1 cellular context compared by ENCODE assay signal in the genomic region with DNA sequence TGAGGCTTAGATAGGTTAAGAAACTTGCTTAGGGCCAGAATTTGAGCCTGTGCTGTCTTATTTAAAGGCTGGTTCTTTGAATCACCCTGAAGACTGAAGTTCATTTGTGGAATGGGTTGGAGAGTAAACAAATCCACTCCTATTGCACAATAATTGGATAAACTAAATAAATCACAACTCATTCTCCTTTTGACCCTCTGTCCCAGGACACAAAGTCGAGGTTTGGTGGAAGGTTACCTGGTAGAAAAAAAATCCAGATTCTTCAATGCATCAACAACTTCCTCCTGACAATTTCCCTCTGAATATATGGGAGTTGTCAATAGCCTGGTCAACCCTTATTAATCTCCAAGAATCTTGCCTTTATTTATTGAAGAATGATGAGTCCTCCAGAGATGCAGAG.
TF ChIP-seq lines count a peak whose summit lies in the region.

No MANE protein-coding gene starts in this region.

TF ChIP-seq in HepG2, 621 proteins besides CTCF, POLR2A, EP300 and RAD21 (continued from another document and continues in another):
- TF ChIP-seq, protein P1, sequence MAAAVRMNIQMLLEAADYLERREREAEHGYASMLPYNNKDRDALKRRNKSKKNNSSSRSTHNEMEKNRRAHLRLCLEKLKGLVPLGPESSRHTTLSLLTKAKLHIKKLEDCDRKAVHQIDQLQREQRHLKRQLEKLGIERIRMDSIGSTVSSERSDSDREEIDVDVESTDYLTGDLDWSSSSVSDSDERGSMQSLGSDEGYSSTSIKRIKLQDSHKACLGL (CRISPR knock-in tag; IDR thresholded peaks at IDR 0.05) = no peak
- peak; percentile 56; the same call in 1 of the 2 replicates for TF ChIP-seq TARDBP (CRISPR knock-in tag; IDR thresholded peaks at IDR 0.05)
- no peak for TF ChIP-seq THYN1 (CRISPR knock-in tag; IDR thresholded peaks at IDR 0.05; ENCODE audit: borderline replicate concordance, low read depth)
- no peak for TF ChIP-seq TBP (CRISPR knock-in tag; IDR thresholded peaks at IDR 0.05)
- TF ChIP-seq CEBPG (CRISPR knock-in tag; IDR thresholded peaks at IDR 0.05) = peak; percentile 96
- TF ChIP-seq, protein P2, sequence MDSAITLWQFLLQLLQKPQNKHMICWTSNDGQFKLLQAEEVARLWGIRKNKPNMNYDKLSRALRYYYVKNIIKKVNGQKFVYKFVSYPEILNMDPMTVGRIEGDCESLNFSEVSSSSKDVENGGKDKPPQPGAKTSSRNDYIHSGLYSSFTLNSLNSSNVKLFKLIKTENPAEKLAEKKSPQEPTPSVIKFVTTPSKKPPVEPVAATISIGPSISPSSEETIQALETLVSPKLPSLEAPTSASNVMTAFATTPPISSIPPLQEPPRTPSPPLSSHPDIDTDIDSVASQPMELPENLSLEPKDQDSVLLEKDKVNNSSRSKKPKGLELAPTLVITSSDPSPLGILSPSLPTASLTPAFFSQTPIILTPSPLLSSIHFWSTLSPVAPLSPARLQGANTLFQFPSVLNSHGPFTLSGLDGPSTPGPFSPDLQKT (CRISPR knock-in tag; IDR thresholded peaks at IDR 0.05; ENCODE audit: borderline replicate concordance) = no peak
- no peak for TF ChIP-seq ZEB1 (IDR thresholded peaks at IDR 0.05; ENCODE audit: insufficient replicate concordance, low read depth)
- no peak for TF ChIP-seq ZNF652 (CRISPR knock-in tag; IDR thresholded peaks at IDR 0.05; ENCODE audit: borderline replicate concordance, low read depth)
- TF ChIP-seq HMG20B (CRISPR knock-in tag; conservative IDR thresholded peaks at IDR 0.05) = peak; percentile 93
- no peak for TF ChIP-seq ZNF747 (CRISPR knock-in tag; IDR thresholded peaks at IDR 0.05; ENCODE audit: borderline replicate concordance)
- no peak for TF ChIP-seq GATA4 (IDR thresholded peaks at IDR 0.05; ENCODE audit: borderline replicate concordance, low read depth)
- no peak for TF ChIP-seq SIN3A (IDR thresholded peaks at IDR 0.05; ENCODE audit: borderline replicate concordance, low read depth, low read length)
- TF ChIP-seq ZNF282 (IDR thresholded peaks at IDR 0.05; ENCODE audit: partially characterized antibody) = no peak
- TF ChIP-seq, protein P3, sequence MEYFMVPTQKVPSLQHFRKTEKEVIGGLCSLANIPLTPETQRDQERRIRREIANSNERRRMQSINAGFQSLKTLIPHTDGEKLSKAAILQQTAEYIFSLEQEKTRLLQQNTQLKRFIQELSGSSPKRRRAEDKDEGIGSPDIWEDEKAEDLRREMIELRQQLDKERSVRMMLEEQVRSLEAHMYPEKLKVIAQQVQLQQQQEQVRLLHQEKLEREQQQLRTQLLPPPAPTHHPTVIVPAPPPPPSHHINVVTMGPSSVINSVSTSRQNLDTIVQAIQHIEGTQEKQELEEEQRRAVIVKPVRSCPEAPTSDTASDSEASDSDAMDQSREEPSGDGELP (IDR thresholded peaks at IDR 0.05; ENCODE audit: borderline replicate concordance, low read depth) = no peak
- TF ChIP-seq TAF15 (IDR thresholded peaks at IDR 0.05; ENCODE audit: low read depth, low read length, poor library complexity, severe bottlenecking) = no peak
- no peak for TF ChIP-seq ZMYM2 (CRISPR knock-in tag; IDR thresholded peaks at IDR 0.05)
- TF ChIP-seq, protein P4, sequence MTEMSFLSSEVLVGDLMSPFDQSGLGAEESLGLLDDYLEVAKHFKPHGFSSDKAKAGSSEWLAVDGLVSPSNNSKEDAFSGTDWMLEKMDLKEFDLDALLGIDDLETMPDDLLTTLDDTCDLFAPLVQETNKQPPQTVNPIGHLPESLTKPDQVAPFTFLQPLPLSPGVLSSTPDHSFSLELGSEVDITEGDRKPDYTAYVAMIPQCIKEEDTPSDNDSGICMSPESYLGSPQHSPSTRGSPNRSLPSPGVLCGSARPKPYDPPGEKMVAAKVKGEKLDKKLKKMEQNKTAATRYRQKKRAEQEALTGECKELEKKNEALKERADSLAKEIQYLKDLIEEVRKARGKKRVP (CRISPR knock-in tag; IDR thresholded peaks at IDR 0.05) = no peak
- TF ChIP-seq TEAD3 (CRISPR knock-in tag; optimal IDR thresholded peaks at IDR 0.05; ENCODE audit: borderline replicate concordance) = peak; percentile 20
- peak; percentile 96 for TF ChIP-seq HMG20A (CRISPR knock-in tag; IDR thresholded peaks at IDR 0.05; ENCODE audit: borderline replicate concordance)
- no peak for TF ChIP-seq STAT5B (CRISPR knock-in tag; IDR thresholded peaks at IDR 0.05)
- TF ChIP-seq ARID2 (CRISPR knock-in tag; IDR thresholded peaks at IDR 0.05; ENCODE audit: borderline replicate concordance) = no peak
- no peak for TF ChIP-seq ZNF337 (CRISPR knock-in tag; IDR thresholded peaks at IDR 0.05; ENCODE audit: borderline replicate concordance, low read depth)
- no peak for TF ChIP-seq GPN1 (CRISPR knock-in tag; IDR thresholded peaks at IDR 0.05; ENCODE audit: borderline replicate concordance)
- TF ChIP-seq RBAK (CRISPR knock-in tag; IDR thresholded peaks at IDR 0.05) = no peak
- no peak for TF ChIP-seq RFXAP (CRISPR knock-in tag; IDR thresholded peaks at IDR 0.05; ENCODE audit: borderline replicate concordance)
- TF ChIP-seq SATB2 (CRISPR knock-in tag; IDR thresholded peaks at IDR 0.05) = no peak
- TF ChIP-seq, protein P5, sequence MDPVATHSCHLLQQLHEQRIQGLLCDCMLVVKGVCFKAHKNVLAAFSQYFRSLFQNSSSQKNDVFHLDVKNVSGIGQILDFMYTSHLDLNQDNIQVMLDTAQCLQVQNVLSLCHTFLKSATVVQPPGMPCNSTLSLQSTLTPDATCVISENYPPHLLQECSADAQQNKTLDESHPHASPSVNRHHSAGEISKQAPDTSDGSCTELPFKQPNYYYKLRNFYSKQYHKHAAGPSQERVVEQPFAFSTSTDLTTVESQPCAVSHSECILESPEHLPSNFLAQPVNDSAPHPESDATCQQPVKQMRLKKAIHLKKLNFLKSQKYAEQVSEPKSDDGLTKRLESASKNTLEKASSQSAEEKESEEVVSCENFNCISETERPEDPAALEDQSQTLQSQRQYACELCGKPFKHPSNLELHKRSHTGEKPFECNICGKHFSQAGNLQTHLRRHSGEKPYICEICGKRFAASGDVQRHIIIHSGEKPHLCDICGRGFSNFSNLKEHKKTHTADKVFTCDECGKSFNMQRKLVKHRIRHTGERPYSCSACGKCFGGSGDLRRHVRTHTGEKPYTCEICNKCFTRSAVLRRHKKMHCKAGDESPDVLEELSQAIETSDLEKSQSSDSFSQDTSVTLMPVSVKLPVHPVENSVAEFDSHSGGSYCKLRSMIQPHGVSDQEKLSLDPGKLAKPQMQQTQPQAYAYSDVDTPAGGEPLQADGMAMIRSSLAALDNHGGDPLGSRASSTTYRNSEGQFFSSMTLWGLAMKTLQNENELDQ (CRISPR knock-in tag; IDR thresholded peaks at IDR 0.05; ENCODE audit: borderline replicate concordance) = no peak
- no peak for TF ChIP-seq SP2 (CRISPR knock-in tag; IDR thresholded peaks at IDR 0.05)
- no peak for TF ChIP-seq KLF6 (CRISPR knock-in tag; IDR thresholded peaks at IDR 0.05)
- TF ChIP-seq PITX1 (CRISPR knock-in tag; IDR thresholded peaks at IDR 0.05) = peak; percentile 62; the same call in 1 of the 2 replicates
- TF ChIP-seq FOSL2 (CRISPR knock-in tag; IDR thresholded peaks at IDR 0.05) = no peak
- no peak for TF ChIP-seq XRCC5 (optimal IDR thresholded peaks at IDR 0.05; ENCODE audit: low read length)
- TF ChIP-seq, protein P6, sequence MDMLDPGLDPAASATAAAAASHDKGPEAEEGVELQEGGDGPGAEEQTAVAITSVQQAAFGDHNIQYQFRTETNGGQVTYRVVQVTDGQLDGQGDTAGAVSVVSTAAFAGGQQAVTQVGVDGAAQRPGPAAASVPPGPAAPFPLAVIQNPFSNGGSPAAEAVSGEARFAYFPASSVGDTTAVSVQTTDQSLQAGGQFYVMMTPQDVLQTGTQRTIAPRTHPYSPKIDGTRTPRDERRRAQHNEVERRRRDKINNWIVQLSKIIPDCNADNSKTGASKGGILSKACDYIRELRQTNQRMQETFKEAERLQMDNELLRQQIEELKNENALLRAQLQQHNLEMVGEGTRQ (IDR thresholded peaks at IDR 0.05; ENCODE audit: low read depth, low read length) = no peak
- TF ChIP-seq, protein P6 (CRISPR knock-in tag; IDR thresholded peaks at IDR 0.05; ENCODE audit: borderline replicate concordance) = no peak
- TF ChIP-seq ZNF24 (IDR thresholded peaks at IDR 0.05) = no peak
- TF ChIP-seq FOXO1 (CRISPR knock-in tag; IDR thresholded peaks at IDR 0.05) = no peak
- no peak for TF ChIP-seq SALL2 (CRISPR knock-in tag; IDR thresholded peaks at IDR 0.05)
- TF ChIP-seq ZNF891 (CRISPR knock-in tag; IDR thresholded peaks at IDR 0.05) = no peak
- TF ChIP-seq, protein P7, sequence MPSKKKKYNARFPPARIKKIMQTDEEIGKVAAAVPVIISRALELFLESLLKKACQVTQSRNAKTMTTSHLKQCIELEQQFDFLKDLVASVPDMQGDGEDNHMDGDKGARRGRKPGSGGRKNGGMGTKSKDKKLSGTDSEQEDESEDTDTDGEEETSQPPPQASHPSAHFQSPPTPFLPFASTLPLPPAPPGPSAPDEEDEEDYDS (CRISPR knock-in tag; IDR thresholded peaks at IDR 0.05) = 0 out of 2 replicates have a peak, but pooled peaks have one; percentile 17
- no peak for TF ChIP-seq HDAC6 (IDR thresholded peaks at IDR 0.05; ENCODE audit: low read depth, low read length)
- TF ChIP-seq, protein P8, sequence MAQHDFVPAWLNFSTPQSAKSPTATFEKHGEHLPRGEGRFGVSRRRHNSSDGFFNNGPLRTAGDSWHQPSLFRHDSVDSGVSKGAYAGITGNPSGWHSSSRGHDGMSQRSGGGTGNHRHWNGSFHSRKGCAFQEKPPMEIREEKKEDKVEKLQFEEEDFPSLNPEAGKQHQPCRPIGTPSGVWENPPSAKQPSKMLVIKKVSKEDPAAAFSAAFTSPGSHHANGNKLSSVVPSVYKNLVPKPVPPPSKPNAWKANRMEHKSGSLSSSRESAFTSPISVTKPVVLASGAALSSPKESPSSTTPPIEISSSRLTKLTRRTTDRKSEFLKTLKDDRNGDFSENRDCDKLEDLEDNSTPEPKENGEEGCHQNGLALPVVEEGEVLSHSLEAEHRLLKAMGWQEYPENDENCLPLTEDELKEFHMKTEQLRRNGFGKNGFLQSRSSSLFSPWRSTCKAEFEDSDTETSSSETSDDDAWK (CRISPR knock-in tag; IDR thresholded peaks at IDR 0.05) = no peak
- no peak for TF ChIP-seq ZNF883 (CRISPR knock-in tag; IDR thresholded peaks at IDR 0.05; ENCODE audit: not compliant biosample characterization)
- TF ChIP-seq ZNF468 (CRISPR knock-in tag; IDR thresholded peaks at IDR 0.05) = no peak
- TF ChIP-seq ELF4 (CRISPR knock-in tag; IDR thresholded peaks at IDR 0.05; ENCODE audit: borderline replicate concordance) = no peak
- TF ChIP-seq, protein P9, sequence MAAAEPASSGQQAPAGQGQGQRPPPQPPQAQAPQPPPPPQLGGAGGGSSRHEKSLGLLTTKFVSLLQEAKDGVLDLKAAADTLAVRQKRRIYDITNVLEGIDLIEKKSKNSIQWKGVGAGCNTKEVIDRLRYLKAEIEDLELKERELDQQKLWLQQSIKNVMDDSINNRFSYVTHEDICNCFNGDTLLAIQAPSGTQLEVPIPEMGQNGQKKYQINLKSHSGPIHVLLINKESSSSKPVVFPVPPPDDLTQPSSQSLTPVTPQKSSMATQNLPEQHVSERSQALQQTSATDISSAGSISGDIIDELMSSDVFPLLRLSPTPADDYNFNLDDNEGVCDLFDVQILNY (CRISPR knock-in tag; conservative IDR thresholded peaks at IDR 0.05) = no peak
- no peak for TF ChIP-seq MBD4 (IDR thresholded peaks at IDR 0.05; ENCODE audit: borderline replicate concordance, low read length)
- TF ChIP-seq PTBP1 (IDR thresholded peaks at IDR 0.05; ENCODE audit: low read depth, low read length, poor library complexity, severe bottlenecking) = no peak
- TF ChIP-seq, protein P10, sequence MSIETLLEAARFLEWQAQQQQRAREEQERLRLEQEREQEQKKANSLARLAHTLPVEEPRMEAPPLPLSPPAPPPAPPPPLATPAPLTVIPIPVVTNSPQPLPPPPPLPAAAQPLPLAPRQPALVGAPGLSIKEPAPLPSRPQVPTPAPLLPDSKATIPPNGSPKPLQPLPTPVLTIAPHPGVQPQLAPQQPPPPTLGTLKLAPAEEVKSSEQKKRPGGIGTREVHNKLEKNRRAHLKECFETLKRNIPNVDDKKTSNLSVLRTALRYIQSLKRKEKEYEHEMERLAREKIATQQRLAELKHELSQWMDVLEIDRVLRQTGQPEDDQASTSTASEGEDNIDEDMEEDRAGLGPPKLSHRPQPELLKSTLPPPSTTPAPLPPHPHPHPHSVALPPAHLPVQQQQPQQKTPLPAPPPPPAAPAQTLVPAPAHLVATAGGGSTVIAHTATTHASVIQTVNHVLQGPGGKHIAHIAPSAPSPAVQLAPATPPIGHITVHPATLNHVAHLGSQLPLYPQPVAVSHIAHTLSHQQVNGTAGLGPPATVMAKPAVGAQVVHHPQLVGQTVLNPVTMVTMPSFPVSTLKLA (IDR thresholded peaks at IDR 0.05) = no peak
- TF ChIP-seq, protein P11, sequence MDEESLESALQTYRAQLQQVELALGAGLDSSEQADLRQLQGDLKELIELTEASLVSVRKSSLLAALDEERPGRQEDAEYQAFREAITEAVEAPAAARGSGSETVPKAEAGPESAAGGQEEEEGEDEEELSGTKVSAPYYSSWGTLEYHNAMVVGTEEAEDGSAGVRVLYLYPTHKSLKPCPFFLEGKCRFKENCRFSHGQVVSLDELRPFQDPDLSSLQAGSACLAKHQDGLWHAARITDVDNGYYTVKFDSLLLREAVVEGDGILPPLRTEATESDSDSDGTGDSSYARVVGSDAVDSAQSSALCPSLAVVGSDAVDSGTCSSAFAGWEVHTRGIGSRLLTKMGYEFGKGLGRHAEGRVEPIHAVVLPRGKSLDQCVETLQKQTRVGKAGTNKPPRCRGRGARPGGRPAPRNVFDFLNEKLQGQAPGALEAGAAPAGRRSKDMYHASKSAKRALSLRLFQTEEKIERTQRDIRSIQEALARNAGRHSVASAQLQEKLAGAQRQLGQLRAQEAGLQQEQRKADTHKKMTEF (CRISPR knock-in tag; IDR thresholded peaks at IDR 0.05) = 0 out of 2 replicates have a peak, but pooled peaks have one; percentile 25
- TF ChIP-seq PHF20 (CRISPR knock-in tag; IDR thresholded peaks at IDR 0.05) = no peak
- no peak for TF ChIP-seq RELA (CRISPR knock-in tag; IDR thresholded peaks at IDR 0.05)
- TF ChIP-seq, protein P12, sequence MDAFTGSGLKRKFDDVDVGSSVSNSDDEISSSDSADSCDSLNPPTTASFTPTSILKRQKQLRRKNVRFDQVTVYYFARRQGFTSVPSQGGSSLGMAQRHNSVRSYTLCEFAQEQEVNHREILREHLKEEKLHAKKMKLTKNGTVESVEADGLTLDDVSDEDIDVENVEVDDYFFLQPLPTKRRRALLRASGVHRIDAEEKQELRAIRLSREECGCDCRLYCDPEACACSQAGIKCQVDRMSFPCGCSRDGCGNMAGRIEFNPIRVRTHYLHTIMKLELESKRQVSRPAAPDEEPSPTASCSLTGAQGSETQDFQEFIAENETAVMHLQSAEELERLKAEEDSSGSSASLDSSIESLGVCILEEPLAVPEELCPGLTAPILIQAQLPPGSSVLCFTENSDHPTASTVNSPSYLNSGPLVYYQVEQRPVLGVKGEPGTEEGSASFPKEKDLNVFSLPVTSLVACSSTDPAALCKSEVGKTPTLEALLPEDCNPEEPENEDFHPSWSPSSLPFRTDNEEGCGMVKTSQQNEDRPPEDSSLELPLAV (CRISPR knock-in tag; conservative IDR thresholded peaks at IDR 0.05; ENCODE audit: low read depth) = no peak
- no peak for TF ChIP-seq ADNP (CRISPR knock-in tag; IDR thresholded peaks at IDR 0.05)
- TF ChIP-seq ZBTB21 (CRISPR knock-in tag; IDR thresholded peaks at IDR 0.05) = no peak
- no peak for TF ChIP-seq JARID2 (CRISPR knock-in tag; IDR thresholded peaks at IDR 0.05; ENCODE audit: insufficient replicate concordance)
- no peak for TF ChIP-seq ZNF792 (CRISPR knock-in tag; IDR thresholded peaks at IDR 0.05)
